1 cellular context compared by ENCODE assay signal in genomic region chr15:92810418-92811138, GRCh38.
TF ChIP-seq lines count a peak whose summit lies in the region.

No MANE protein-coding gene starts in this region.

TF ChIP-seq in K562, 482 proteins besides CTCF, POLR2A, EP300 and RAD21 (continued from another document and continues in another):
- TF ChIP-seq SRSF1 (IDR thresholded peaks at IDR 0.05; ENCODE audit: low read depth, low read length) (no peak), ZNF584 (CRISPR knock-in tag; IDR thresholded peaks at IDR 0.05; ENCODE audit: low read depth) (0 out of 2 replicates have a peak, but pooled peaks have one; percentile 22), ZBED1 (IDR thresholded peaks at IDR 0.05) (no peak), NFIX (CRISPR knock-in tag; IDR thresholded peaks at IDR 0.05; ENCODE audit: low read depth) (no peak), FOXP1 (CRISPR knock-in tag; IDR thresholded peaks at IDR 0.05) (no peak), ZNF592 (IDR thresholded peaks at IDR 0.05) (0 out of 2 replicates have a peak, but pooled peaks have one; percentile 11), ZBTB8A (IDR thresholded peaks at IDR 0.05; ENCODE audit: partially characterized antibody) (no peak), KAT2B (IDR thresholded peaks at IDR 0.05; ENCODE audit: low read depth, low read length) (no peak), HLTF (IDR thresholded peaks at IDR 0.05) (no peak), BMI1 (IDR thresholded peaks at IDR 0.05; ENCODE audit: low read length) (no peak), BCL6 (CRISPR knock-in tag; IDR thresholded peaks at IDR 0.05) (no peak), E2F6 (IDR thresholded peaks at IDR 0.05; ENCODE audit: borderline replicate concordance in 1 of 2, extremely low read depth in 1 of 2, insufficient read depth in 1 of 2, insufficient read length in 1 of 2, low read depth in 1 of 2, low read length in 1 of 2, poor library complexity in 1 of 2, severe bottlenecking in 1 of 2) (no peak), ZC3H11A (IDR thresholded peaks at IDR 0.05; ENCODE audit: low read depth, low read length) (no peak), ZNF224 (CRISPR knock-in tag; IDR thresholded peaks at IDR 0.05) (no peak), PHF8 (IDR thresholded peaks at IDR 0.05; ENCODE audit: borderline replicate concordance, low read length) (peak; percentile 33; the same call in 1 of the 2 replicates), E2F1 (CRISPR knock-in tag; IDR thresholded peaks at IDR 0.05) (no peak), ZEB2 (IDR thresholded peaks at IDR 0.05) (no peak), ZBTB9 (CRISPR knock-in tag; IDR thresholded peaks at IDR 0.05) (no peak), ZNF644 (tag; IDR thresholded peaks at IDR 0.05; ENCODE audit: low read depth) (0 out of 2 replicates have a peak, but pooled peaks have one; percentile 13), E2F4 (CRISPR knock-in tag; IDR thresholded peaks at IDR 0.05; ENCODE audit: low read depth) (no peak), ZNF668 (CRISPR knock-in tag; IDR thresholded peaks at IDR 0.05) (no peak), PRMT5 (CRISPR knock-in tag; IDR thresholded peaks at IDR 0.05) (no peak), STAT5B (CRISPR knock-in tag; IDR thresholded peaks at IDR 0.05) (no peak), MAZ (CRISPR knock-in tag; conservative IDR thresholded peaks at IDR 0.05 in 1 of 2, IDR thresholded peaks at IDR 0.05 in 1 of 2) (0 out of 4 replicates have a peak, but pooled peaks of 1 of the 2 experiments have one; percentile 13), MLLT1 (IDR thresholded peaks at IDR 0.05) (peak; percentile 83 to 86; a peak in 2 of 4 replicates), NFATC3 (IDR thresholded peaks at IDR 0.05) (no peak), GATA2 (CRISPR knock-in tag; IDR thresholded peaks at IDR 0.05) (no peak), HES1 (IDR thresholded peaks at IDR 0.05; ENCODE audit: low read depth) (no peak), HNRNPLL (IDR thresholded peaks at IDR 0.05; ENCODE audit: low read depth, low read length, poor library complexity, severe bottlenecking) (no peak), POLR2G (IDR thresholded peaks at IDR 0.05; ENCODE audit: low read depth, low read length) (peak; percentile 46; the same call in 1 of the 2 replicates), ZNF24 (IDR thresholded peaks at IDR 0.05) (no peak), RBBP5 (IDR thresholded peaks at IDR 0.05; ENCODE audit: borderline replicate concordance, insufficient read depth, low read length, poor library complexity, severe bottlenecking) (peak; percentile 13), SMAD2 (IDR thresholded peaks at IDR 0.05; ENCODE audit: low read depth, low read length) (no peak), KDM5B (IDR thresholded peaks at IDR 0.05; ENCODE audit: insufficient replicate concordance, low read depth, low read length) (no peak), ZNF12 (CRISPR knock-in tag; IDR thresholded peaks at IDR 0.05) (no peak), DIDO1 (tag; IDR thresholded peaks at IDR 0.05; ENCODE audit: low read depth) (no peak), HMG20B (CRISPR knock-in tag; IDR thresholded peaks at IDR 0.05) (no peak), ARID3B (CRISPR knock-in tag; IDR thresholded peaks at IDR 0.05; ENCODE audit: borderline replicate concordance) (no peak), GTF2B (IDR thresholded peaks at IDR 0.05; ENCODE audit: extremely low read depth, insufficient read length) (peak; percentile 33), HNRNPK (IDR thresholded peaks at IDR 0.05; ENCODE audit: low read depth, low read length, poor library complexity, severe bottlenecking) (no peak), HDAC2 (IDR thresholded peaks at IDR 0.05) (no peak), ZBTB11 (CRISPR knock-in tag; IDR thresholded peaks at IDR 0.05) (peak in 1 of 3 experiments; percentile 46; a peak in 1 of 6 replicates), SUPT5H (IDR thresholded peaks at IDR 0.05) (peak; percentile 77), ELF2 (CRISPR knock-in tag; IDR thresholded peaks at IDR 0.05) (no peak), HINFP (tag; conservative IDR thresholded peaks at IDR 0.05; ENCODE audit: low read depth) (no peak)
